ENCODE assay signal across 1 cellular context in the genomic region with DNA sequence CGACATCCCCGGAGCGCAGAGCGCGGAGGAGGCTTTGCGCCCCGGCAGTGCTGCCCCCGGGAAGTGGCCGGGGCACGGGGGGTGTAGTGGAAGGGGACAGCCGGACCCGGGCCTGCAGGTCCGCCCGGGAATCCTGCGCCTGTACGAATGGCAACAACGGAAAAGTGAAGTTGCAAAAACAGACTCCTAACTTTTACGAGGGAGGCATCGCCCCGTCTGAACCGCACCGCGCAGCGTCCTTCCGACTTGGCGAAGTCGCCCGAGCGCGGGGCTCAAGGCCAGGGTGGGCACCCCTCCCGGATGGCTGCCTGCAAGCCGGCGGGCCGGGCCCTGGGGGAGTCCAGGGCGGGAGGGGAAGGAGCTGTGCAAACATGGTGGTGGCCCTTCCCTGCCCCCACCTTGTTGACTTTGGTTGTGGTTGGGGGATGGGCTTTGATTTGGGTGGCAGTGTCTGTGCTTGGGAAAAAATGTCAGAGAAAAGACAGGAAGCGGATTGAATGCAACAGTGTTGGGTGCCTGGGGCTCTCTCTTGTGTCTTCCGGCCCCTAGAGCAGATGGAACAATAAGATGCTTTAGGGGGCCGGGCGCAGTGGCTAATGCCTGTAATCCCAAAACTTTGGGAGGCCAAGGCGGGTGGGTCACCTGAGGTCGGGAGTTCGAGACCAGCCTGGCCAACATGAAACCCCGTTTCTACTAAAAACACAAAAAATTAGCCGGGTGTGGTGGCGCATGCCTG.
TF ChIP-seq lines count a peak whose summit lies in the region.

No MANE protein-coding gene starts in this region.

TF ChIP-seq in HepG2, 621 proteins besides CTCF, POLR2A, EP300 and RAD21 (continued from another document and continues in another):
- TF ChIP-seq ZNF530 (CRISPR knock-in tag; IDR thresholded peaks at IDR 0.05; ENCODE audit: low read depth) = no peak
- peak; percentile 67 for TF ChIP-seq RBM22 (optimal IDR thresholded peaks at IDR 0.05; ENCODE audit: low read length)
- TF ChIP-seq, protein P1, sequence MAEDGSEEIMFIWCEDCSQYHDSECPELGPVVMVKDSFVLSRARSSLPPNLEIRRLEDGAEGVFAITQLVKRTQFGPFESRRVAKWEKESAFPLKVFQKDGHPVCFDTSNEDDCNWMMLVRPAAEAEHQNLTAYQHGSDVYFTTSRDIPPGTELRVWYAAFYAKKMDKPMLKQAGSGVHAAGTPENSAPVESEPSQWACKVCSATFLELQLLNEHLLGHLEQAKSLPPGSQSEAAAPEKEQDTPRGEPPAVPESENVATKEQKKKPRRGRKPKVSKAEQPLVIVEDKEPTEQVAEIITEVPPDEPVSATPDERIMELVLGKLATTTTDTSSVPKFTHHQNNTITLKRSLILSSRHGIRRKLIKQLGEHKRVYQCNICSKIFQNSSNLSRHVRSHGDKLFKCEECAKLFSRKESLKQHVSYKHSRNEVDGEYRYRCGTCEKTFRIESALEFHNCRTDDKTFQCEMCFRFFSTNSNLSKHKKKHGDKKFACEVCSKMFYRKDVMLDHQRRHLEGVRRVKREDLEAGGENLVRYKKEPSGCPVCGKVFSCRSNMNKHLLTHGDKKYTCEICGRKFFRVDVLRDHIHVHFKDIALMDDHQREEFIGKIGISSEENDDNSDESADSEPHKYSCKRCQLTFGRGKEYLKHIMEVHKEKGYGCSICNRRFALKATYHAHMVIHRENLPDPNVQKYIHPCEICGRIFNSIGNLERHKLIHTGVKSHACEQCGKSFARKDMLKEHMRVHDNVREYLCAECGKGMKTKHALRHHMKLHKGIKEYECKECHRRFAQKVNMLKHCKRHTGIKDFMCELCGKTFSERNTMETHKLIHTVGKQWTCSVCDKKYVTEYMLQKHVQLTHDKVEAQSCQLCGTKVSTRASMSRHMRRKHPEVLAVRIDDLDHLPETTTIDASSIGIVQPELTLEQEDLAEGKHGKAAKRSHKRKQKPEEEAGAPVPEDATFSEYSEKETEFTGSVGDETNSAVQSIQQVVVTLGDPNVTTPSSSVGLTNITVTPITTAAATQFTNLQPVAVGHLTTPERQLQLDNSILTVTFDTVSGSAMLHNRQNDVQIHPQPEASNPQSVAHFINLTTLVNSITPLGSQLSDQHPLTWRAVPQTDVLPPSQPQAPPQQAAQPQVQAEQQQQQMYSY (CRISPR knock-in tag; IDR thresholded peaks at IDR 0.05) = 0 out of 2 replicates have a peak, but pooled peaks have one; percentile 53
- TF ChIP-seq, protein P2, sequence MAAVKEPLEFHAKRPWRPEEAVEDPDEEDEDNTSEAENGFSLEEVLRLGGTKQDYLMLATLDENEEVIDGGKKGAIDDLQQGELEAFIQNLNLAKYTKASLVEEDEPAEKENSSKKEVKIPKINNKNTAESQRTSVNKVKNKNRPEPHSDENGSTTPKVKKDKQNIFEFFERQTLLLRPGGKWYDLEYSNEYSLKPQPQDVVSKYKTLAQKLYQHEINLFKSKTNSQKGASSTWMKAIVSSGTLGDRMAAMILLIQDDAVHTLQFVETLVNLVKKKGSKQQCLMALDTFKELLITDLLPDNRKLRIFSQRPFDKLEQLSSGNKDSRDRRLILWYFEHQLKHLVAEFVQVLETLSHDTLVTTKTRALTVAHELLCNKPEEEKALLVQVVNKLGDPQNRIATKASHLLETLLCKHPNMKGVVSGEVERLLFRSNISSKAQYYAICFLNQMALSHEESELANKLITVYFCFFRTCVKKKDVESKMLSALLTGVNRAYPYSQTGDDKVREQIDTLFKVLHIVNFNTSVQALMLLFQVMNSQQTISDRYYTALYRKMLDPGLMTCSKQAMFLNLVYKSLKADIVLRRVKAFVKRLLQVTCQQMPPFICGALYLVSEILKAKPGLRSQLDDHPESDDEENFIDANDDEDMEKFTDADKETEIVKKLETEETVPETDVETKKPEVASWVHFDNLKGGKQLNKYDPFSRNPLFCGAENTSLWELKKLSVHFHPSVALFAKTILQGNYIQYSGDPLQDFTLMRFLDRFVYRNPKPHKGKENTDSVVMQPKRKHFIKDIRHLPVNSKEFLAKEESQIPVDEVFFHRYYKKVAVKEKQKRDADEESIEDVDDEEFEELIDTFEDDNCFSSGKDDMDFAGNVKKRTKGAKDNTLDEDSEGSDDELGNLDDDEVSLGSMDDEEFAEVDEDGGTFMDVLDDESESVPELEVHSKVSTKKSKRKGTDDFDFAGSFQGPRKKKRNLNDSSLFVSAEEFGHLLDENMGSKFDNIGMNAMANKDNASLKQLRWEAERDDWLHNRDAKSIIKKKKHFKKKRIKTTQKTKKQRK (IDR thresholded peaks at IDR 0.05; ENCODE audit: low read length) = no peak
- TF ChIP-seq, protein P3, sequence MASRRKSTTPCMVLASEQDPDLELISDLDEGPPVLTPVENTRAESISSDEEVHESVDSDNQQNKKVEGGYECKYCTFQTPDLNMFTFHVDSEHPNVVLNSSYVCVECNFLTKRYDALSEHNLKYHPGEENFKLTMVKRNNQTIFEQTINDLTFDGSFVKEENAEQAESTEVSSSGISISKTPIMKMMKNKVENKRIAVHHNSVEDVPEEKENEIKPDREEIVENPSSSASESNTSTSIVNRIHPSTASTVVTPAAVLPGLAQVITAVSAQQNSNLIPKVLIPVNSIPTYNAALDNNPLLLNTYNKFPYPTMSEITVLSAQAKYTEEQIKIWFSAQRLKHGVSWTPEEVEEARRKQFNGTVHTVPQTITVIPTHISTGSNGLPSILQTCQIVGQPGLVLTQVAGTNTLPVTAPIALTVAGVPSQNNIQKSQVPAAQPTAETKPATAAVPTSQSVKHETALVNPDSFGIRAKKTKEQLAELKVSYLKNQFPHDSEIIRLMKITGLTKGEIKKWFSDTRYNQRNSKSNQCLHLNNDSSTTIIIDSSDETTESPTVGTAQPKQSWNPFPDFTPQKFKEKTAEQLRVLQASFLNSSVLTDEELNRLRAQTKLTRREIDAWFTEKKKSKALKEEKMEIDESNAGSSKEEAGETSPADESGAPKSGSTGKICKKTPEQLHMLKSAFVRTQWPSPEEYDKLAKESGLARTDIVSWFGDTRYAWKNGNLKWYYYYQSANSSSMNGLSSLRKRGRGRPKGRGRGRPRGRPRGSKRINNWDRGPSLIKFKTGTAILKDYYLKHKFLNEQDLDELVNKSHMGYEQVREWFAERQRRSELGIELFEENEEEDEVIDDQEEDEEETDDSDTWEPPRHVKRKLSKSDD (CRISPR knock-in tag; IDR thresholded peaks at IDR 0.05; ENCODE audit: low read depth) = no peak
- no peak for TF ChIP-seq ISX (CRISPR knock-in tag; conservative IDR thresholded peaks at IDR 0.05)
- peak; percentile 65; the same call in 1 of the 2 replicates for TF ChIP-seq ZFP36L2 (CRISPR knock-in tag; IDR thresholded peaks at IDR 0.05)
- TF ChIP-seq, protein P4, sequence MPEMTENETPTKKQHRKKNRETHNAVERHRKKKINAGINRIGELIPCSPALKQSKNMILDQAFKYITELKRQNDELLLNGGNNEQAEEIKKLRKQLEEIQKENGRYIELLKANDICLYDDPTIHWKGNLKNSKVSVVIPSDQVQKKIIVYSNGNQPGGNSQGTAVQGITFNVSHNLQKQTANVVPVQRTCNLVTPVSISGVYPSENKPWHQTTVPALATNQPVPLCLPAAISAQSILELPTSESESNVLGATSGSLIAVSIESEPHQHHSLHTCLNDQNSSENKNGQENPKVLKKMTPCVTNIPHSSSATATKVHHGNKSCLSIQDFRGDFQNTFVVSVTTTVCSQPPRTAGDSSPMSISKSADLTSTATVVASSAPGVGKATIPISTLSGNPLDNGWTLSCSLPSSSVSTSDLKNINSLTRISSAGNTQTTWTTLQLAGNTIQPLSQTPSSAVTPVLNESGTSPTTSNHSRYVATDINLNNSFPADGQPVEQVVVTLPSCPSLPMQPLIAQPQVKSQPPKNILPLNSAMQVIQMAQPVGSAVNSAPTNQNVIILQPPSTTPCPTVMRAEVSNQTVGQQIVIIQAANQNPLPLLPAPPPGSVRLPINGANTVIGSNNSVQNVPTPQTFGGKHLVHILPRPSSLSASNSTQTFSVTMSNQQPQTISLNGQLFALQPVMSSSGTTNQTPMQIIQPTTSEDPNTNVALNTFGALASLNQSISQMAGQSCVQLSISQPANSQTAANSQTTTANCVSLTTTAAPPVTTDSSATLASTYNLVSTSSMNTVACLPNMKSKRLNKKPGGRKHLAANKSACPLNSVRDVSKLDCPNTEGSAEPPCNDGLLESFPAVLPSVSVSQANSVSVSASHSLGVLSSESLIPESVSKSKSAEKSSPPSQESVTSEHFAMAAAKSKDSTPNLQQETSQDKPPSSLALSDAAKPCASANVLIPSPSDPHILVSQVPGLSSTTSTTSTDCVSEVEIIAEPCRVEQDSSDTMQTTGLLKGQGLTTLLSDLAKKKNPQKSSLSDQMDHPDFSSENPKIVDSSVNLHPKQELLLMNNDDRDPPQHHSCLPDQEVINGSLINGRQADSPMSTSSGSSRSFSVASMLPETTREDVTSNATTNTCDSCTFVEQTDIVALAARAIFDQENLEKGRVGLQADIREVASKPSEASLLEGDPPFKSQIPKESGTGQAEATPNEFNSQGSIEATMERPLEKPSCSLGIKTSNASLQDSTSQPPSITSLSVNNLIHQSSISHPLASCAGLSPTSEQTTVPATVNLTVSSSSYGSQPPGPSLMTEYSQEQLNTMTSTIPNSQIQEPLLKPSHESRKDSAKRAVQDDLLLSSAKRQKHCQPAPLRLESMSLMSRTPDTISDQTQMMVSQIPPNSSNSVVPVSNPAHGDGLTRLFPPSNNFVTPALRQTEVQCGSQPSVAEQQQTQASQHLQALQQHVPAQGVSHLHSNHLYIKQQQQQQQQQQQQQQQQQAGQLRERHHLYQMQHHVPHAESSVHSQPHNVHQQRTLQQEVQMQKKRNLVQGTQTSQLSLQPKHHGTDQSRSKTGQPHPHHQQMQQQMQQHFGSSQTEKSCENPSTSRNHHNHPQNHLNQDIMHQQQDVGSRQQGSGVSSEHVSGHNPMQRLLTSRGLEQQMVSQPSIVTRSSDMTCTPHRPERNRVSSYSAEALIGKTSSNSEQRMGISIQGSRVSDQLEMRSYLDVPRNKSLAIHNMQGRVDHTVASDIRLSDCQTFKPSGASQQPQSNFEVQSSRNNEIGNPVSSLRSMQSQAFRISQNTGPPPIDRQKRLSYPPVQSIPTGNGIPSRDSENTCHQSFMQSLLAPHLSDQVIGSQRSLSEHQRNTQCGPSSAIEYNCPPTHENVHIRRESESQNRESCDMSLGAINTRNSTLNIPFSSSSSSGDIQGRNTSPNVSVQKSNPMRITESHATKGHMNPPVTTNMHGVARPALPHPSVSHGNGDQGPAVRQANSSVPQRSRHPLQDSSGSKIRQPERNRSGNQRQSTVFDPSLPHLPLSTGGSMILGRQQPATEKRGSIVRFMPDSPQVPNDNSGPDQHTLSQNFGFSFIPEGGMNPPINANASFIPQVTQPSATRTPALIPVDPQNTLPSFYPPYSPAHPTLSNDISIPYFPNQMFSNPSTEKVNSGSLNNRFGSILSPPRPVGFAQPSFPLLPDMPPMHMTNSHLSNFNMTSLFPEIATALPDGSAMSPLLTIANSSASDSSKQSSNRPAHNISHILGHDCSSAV (CRISPR knock-in tag; IDR thresholded peaks at IDR 0.05; ENCODE audit: borderline replicate concordance) = no peak
- no peak for TF ChIP-seq ZNF562 (CRISPR knock-in tag; IDR thresholded peaks at IDR 0.05; ENCODE audit: borderline replicate concordance)
- TF ChIP-seq ZNF777 (CRISPR knock-in tag; IDR thresholded peaks at IDR 0.05) = peak; percentile 66
- no peak for TF ChIP-seq ZNF775 (CRISPR knock-in tag; IDR thresholded peaks at IDR 0.05; ENCODE audit: borderline replicate concordance)
- peak; percentile 78 for TF ChIP-seq GATAD1 (CRISPR knock-in tag; IDR thresholded peaks at IDR 0.05)
- TF ChIP-seq CBX2 (IDR thresholded peaks at IDR 0.05; ENCODE audit: low read depth, low read length) = no peak
- TF ChIP-seq CBX2 (CRISPR knock-in tag; IDR thresholded peaks at IDR 0.05; ENCODE audit: low read depth) = no peak; the same call in 1 of the 2 replicates
- TF ChIP-seq, protein P5, sequence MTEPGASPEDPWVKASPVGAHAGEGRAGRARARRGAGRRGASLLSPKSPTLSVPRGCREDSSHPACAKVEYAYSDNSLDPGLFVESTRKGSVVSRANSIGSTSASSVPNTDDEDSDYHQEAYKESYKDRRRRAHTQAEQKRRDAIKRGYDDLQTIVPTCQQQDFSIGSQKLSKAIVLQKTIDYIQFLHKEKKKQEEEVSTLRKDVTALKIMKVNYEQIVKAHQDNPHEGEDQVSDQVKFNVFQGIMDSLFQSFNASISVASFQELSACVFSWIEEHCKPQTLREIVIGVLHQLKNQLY (CRISPR knock-in tag; IDR thresholded peaks at IDR 0.05) = peak; percentile 72
- TF ChIP-seq HNF4A (CRISPR knock-in tag; IDR thresholded peaks at IDR 0.05) = peak; percentile 72
- no peak for TF ChIP-seq RARG (CRISPR knock-in tag; IDR thresholded peaks at IDR 0.05; ENCODE audit: low read depth)
- no peak for TF ChIP-seq JUNB (CRISPR knock-in tag; IDR thresholded peaks at IDR 0.05; ENCODE audit: borderline replicate concordance)
- peak; percentile 81 for TF ChIP-seq TGIF2 (CRISPR knock-in tag; IDR thresholded peaks at IDR 0.05)
- TF ChIP-seq TBL1XR1 (IDR thresholded peaks at IDR 0.05; ENCODE audit: borderline replicate concordance, low read length, partially characterized antibody) = peak; percentile 83
- no peak; the same call in 1 of the 2 replicates for TF ChIP-seq ZNF235 (CRISPR knock-in tag; IDR thresholded peaks at IDR 0.05; ENCODE audit: borderline replicate concordance)
- peak; percentile 68; the same call in 1 of the 2 replicates for TF ChIP-seq KLF11 (CRISPR knock-in tag; IDR thresholded peaks at IDR 0.05)
- TF ChIP-seq, protein P6, sequence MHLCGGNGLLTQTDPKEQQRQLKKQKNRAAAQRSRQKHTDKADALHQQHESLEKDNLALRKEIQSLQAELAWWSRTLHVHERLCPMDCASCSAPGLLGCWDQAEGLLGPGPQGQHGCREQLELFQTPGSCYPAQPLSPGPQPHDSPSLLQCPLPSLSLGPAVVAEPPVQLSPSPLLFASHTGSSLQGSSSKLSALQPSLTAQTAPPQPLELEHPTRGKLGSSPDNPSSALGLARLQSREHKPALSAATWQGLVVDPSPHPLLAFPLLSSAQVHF (CRISPR knock-in tag; IDR thresholded peaks at IDR 0.05) = no peak
- TF ChIP-seq, protein P7, sequence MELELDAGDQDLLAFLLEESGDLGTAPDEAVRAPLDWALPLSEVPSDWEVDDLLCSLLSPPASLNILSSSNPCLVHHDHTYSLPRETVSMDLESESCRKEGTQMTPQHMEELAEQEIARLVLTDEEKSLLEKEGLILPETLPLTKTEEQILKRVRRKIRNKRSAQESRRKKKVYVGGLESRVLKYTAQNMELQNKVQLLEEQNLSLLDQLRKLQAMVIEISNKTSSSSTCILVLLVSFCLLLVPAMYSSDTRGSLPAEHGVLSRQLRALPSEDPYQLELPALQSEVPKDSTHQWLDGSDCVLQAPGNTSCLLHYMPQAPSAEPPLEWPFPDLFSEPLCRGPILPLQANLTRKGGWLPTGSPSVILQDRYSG (CRISPR knock-in tag; IDR thresholded peaks at IDR 0.05) = peak; percentile 74; the same call in 1 of the 2 replicates
- no peak; the same call in 1 of the 2 replicates for TF ChIP-seq ZBTB20 (CRISPR knock-in tag; IDR thresholded peaks at IDR 0.05; ENCODE audit: borderline replicate concordance, low read depth)
